ENCODE assay signal across 8 cellular contexts in the genomic region with DNA sequence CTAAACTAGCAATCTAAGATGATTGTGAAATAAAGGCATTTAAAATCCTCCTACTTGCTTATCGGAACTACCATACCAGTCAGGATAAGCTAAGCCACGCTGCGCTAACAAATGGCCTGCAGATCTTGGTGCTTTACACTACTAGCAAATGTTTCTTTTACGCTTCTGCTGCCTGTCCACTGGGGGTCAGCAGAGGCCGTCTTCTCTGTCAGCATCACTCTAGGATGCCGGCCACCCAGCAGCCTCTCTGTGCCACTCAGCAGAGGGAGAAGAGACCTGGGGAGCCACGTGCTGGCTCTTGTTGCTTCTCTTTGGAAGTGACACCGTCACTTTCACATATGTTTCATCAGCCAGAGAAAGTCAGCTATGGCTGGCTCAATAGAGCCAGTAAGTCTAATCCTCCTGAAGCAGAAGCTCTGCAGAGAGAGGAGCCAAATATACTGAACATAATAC. TPM values are rescaled to one million over a fixed set of nuclear protein-coding genes. Genes with fewer than 3 reads are reported as not detected.
A peak's percentile ranks its signal among the peaks of the same experiment; 100 is the strongest.
DNase-seq lines count a peak whose midpoint lies in the region; ATAC-seq, FAIRE-seq and TF ChIP-seq lines count a peak whose summit lies in the region.

No MANE protein-coding gene starts in this region.

- FAIRE-seq in D721Med (lab: Jason Lieb, UNC): no peak

- no peaks in the 10 kb centered on the region for H3K4me1 ChIP-seq in OCI-LY1 (ENCODE audit: insufficient read depth, low read length, severe bottlenecking)

- no peak overlapping the region for H3K4me3 ChIP-seq in OCI-LY1 (ENCODE audit: low read depth, low read length, poor library complexity, severe bottlenecking)

- H3K9me3 ChIP-seq in OCI-LY1 (ENCODE audit: low read length): no peaks in the 10 kb centered on the region

- H3K79me2 ChIP-seq in OCI-LY1 (ENCODE audit: insufficient read depth, low read length): no peaks in the 10 kb centered on the region

- H3K9ac ChIP-seq in OCI-LY1 (ENCODE audit: low read length): no peak overlapping the region

- no peaks in the 10 kb centered on the region for H3F3A ChIP-seq in OCI-LY1 (ENCODE audit: insufficient read depth, low read length)

- H3K27me3 ChIP-seq in OCI-LY1 (ENCODE audit: insufficient read depth, low read length): no peaks in the 10 kb centered on the region

- ATAC-seq in HG02610 (IDR thresholded peaks at IDR 0.05; ENCODE audit: unreplicated experiment) (peak; percentile 58), GM18870 (IDR thresholded peaks at IDR 0.05; ENCODE audit: unreplicated experiment) (no peak), GM21723 (IDR thresholded peaks at IDR 0.05; ENCODE audit: unreplicated experiment) (no peak)

- no peaks in the 10 kb centered on the region for H4K20me1 ChIP-seq in OCI-LY1 (ENCODE audit: insufficient read depth, low read length)

- no peak overlapping the region for H3K27ac ChIP-seq in OCI-LY1 (ENCODE audit: low read depth, low read length, poor library complexity, severe bottlenecking)

- H3K4me2 ChIP-seq in OCI-LY1 (ENCODE audit: low read length): no peak overlapping the region

- DNase-seq in D721Med (ENCODE audit: insufficient read length, low spot score): no peak
- DNase-seq in activated T-helper 1 cell treated with Interleukin-2 at 50 U/mL for 16 hours (ENCODE audit: low read depth): peak; percentile 7
- peak; percentile 3 for DNase-seq in globus pallidus (ENCODE audit: low spot score)
- DNase-seq in renal cortical epithelial cell (ENCODE audit: low read depth): peak; percentile 47

- TF ChIP-seq CTCF in D721Med (IDR thresholded peaks at IDR 0.05; ENCODE audit: insufficient read depth, missing control alignments) (peak; percentile 50), OCI-LY1 (IDR thresholded peaks at IDR 0.05; ENCODE audit: low read length) (peak; percentile 42)

- H2AFZ ChIP-seq in OCI-LY1 (ENCODE audit: low read length): no peak overlapping the region

- H3K9me2 ChIP-seq in OCI-LY1 (ENCODE audit: low read depth, low read length): no peaks in the 10 kb centered on the region

- H3K36me3 ChIP-seq in OCI-LY1 (ENCODE audit: insufficient read depth, low read length): no peaks in the 10 kb centered on the region

RNA-seq across cellular contexts. Expression of gene COPS8, which starts 36.6 kb away (rescaled TPM):
- 108 and 170 TPM in 2 replicates for total RNA-seq in renal cortical epithelial cell
